ENCODE assay signal across 8 cellular contexts in the genomic region with DNA sequence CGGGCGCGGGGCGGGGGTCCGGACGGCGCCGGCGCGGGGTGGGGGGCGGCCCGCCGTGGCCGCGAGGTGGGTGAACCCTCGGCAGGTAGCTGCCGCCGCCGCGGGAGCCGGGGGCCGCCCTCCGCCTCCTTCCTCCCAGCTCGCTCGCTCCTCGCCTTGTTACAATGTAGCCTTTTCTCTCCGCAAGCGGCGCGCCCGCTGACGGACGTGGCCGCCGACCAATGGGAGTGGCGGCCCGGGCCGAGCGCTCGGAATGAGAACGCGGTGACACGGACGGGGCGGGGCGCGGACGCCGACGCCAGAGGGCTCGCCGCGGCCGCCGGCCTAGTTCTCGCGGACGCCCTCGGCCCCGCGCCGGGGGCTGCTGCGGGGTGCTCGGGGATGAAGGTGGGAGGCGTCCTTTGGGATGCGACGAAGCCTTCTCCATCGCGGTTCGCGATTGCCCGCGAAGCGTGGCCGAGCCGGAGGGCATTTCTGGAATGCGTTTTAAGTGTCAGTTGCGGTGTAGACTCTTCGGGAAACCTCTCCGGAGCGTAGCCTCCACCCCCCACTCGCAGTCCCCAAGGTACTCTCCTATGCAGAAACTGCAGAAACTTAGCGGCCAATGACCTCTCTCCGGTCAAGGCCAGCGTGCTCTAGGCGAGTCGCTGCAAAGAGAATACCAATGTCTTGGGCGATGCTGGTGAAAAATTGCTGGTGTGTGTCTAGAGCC. TPM values are rescaled to one million over a fixed set of nuclear protein-coding genes. Genes with fewer than 3 reads are reported as not detected.
DNase-seq lines count a peak whose midpoint lies in the region; ATAC-seq and TF ChIP-seq lines count a peak whose summit lies in the region.

No MANE protein-coding gene starts in this region.

- intact Hi-C loops in mucosa of descending colon (cut with DNase I, micrococcal nuclease), result no loop called here

- no peaks in the 10 kb centered on the region for H3K36me3 ChIP-seq in mucosa of descending colon (ENCODE audit: low read depth)

- H3K4me3 ChIP-seq in epithelial cell of proximal tubule (ENCODE audit: low read depth, low read length) (peak overlapping the region; percentile 87), mucosa of descending colon (peak overlapping the region; percentile 35)

- peak; percentile 97 for ATAC-seq in GM21717 (IDR thresholded peaks at IDR 0.05; ENCODE audit: unreplicated experiment)
- ATAC-seq in mucosa of descending colon, result peak; percentile 99

- DNase-seq in DMS153 (lab: John Stamatoyannopoulos, UW) (peak; percentile 93), OCI-M2 (lab: John Stamatoyannopoulos, UW; ENCODE audit: unreplicated experiment) (peak; percentile 20), epithelial cell of proximal tubule (ENCODE audit: low read depth) (peak; percentile 29), mucosa of descending colon (peak; percentile 95 to 97 (median 96))
- DNase-seq in activated T-cell treated with anti-CD3 and anti-CD28 coated beads, Interleukin-2, amount 50 U/mL, for 1 hour, result peak; percentile 92
- DNase-seq in stimulated activated CD8-positive, alpha-beta memory T cell treated with anti-CD3 and anti-CD28 coated beads, Interleukin-2, amount 100 ng/mL, for 48 hours (ENCODE audit: low read depth in 2 of 2), result peak; percentile 87 to 90

- no peak for TF ChIP-seq CTCF in epithelial cell of proximal tubule (conservative IDR thresholded peaks at IDR 0.05; ENCODE audit: low read depth, low read length)
- TF ChIP-seq CTCF in mucosa of descending colon (IDR thresholded peaks at IDR 0.05), result no peak

- peaks cover 18% of the 10 kb centered on the region for H3K4me1 ChIP-seq in mucosa of descending colon (ENCODE audit: low read depth)

- H3K9me3 ChIP-seq in mucosa of descending colon, result no peaks in the 10 kb centered on the region

- no peak for TF ChIP-seq EP300 in Ishikawa (IDR thresholded peaks at IDR 0.05; ENCODE audit: borderline replicate concordance)

- no peak for TF ChIP-seq RAD21 in Ishikawa (IDR thresholded peaks at IDR 0.05; ENCODE audit: low read depth)

TF ChIP-seq in Ishikawa, 13 proteins besides CTCF, POLR2A, EP300 and RAD21:
- TF ChIP-seq EGR1 (IDR thresholded peaks at IDR 0.05) (no peak), CREB1 (IDR thresholded peaks at IDR 0.05; ENCODE audit: low read depth) (no peak), ZBTB7A (IDR thresholded peaks at IDR 0.05; ENCODE audit: low read depth) (no peak), TCF12 (IDR thresholded peaks at IDR 0.05; ENCODE audit: low read depth) (no peak; the same call in 1 of the 2 replicates), TAF1 (IDR thresholded peaks at IDR 0.05; ENCODE audit: low read depth) (peak; percentile 48; the same call in 1 of the 2 replicates), NFIC (IDR thresholded peaks at IDR 0.05) (no peak), FOXM1 (IDR thresholded peaks at IDR 0.05; ENCODE audit: borderline replicate concordance, low read depth) (no peak), TEAD4 (IDR thresholded peaks at IDR 0.05) (no peak; the same call in 1 of the 2 replicates)
- TF ChIP-seq, protein P1, sequence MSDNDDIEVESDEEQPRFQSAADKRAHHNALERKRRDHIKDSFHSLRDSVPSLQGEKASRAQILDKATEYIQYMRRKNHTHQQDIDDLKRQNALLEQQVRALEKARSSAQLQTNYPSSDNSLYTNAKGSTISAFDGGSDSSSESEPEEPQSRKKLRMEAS (IDR thresholded peaks at IDR 0.05), result 0 out of 2 replicates have a peak, but pooled peaks have one; percentile 52
- TF ChIP-seq, protein P2, sequence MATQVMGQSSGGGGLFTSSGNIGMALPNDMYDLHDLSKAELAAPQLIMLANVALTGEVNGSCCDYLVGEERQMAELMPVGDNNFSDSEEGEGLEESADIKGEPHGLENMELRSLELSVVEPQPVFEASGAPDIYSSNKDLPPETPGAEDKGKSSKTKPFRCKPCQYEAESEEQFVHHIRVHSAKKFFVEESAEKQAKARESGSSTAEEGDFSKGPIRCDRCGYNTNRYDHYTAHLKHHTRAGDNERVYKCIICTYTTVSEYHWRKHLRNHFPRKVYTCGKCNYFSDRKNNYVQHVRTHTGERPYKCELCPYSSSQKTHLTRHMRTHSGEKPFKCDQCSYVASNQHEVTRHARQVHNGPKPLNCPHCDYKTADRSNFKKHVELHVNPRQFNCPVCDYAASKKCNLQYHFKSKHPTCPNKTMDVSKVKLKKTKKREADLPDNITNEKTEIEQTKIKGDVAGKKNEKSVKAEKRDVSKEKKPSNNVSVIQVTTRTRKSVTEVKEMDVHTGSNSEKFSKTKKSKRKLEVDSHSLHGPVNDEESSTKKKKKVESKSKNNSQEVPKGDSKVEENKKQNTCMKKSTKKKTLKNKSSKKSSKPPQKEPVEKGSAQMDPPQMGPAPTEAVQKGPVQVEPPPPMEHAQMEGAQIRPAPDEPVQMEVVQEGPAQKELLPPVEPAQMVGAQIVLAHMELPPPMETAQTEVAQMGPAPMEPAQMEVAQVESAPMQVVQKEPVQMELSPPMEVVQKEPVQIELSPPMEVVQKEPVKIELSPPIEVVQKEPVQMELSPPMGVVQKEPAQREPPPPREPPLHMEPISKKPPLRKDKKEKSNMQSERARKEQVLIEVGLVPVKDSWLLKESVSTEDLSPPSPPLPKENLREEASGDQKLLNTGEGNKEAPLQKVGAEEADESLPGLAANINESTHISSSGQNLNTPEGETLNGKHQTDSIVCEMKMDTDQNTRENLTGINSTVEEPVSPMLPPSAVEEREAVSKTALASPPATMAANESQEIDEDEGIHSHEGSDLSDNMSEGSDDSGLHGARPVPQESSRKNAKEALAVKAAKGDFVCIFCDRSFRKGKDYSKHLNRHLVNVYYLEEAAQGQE (IDR thresholded peaks at IDR 0.05; ENCODE audit: low read depth), result no peak
- TF ChIP-seq, protein P3, sequence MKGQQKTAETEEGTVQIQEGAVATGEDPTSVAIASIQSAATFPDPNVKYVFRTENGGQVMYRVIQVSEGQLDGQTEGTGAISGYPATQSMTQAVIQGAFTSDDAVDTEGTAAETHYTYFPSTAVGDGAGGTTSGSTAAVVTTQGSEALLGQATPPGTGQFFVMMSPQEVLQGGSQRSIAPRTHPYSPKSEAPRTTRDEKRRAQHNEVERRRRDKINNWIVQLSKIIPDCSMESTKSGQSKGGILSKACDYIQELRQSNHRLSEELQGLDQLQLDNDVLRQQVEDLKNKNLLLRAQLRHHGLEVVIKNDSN (IDR thresholded peaks at IDR 0.05), result no peak
TF ChIP-seq in Ishikawa: peak in this region for 2.

RNA-seq across cellular contexts. Expression of a gene that starts 0.7 kb away (rescaled TPM):
- total RNA-seq in epithelial cell of proximal tubule (4.6 and 6.7 TPM in 2 replicates), mucosa of descending colon (10 to 100 TPM in 2 of 3 donors, 1 to 10 TPM in 1; 7.6 to 25.2 (median 11.3) TPM)

Comparison
In these comparisons a context has a peak if more than half of its experiments do, and no peak if none do; other contexts are left out.
1. Peak in every context shown above with its lines: DNase-seq, ATAC-seq and H3K4me3 ChIP-seq.
2. DNase-seq: peak in every context shown above with its lines; median percentile 96 in mucosa of descending colon; 93 in DMS153; 92 in activated T-cell treated with anti-CD3 and anti-CD28 coated beads, Interleukin-2, amount 50 U/mL, for 1 hour; 88 in stimulated activated CD8-positive, alpha-beta memory T cell treated with anti-CD3 and anti-CD28 coated beads, Interleukin-2, amount 100 ng/mL, for 48 hours; 29 in epithelial cell of proximal tubule; 20 in OCI-M2.